Comparison of ENCODE assay signal across 8 cellular contexts in the genomic region with DNA sequence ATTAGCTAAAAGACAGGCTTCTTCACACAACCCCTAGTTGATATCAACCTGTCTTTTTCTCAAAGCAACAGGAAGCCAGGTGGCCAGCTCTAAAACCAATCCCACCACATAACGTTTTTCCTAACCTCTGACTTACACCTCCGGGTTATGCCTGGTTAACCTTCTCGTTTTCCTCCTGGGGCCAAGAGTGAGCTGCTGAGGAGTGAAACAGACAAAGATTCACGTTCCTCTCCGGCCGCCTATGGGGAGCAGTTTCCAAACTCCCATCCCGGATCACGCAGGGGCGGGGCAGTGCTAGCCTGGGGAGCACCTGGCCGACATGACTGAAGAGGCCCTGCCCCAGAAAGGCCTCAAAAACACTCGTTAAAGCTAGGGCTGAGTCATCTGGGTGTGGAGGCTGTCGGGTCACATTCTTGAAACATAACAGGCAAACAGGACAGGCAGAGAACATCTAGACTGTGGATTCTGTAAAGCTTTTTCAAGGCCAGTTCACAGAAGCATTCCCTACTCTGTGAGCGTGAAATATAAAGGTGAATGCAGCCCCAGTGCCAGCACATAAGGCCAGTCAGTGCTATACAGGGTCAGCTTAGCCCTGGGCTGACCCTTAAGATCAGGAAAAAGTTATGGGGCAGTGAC. TPM values are rescaled to one million over a fixed set of nuclear protein-coding genes. Genes with fewer than 3 reads are reported as not detected.
A peak's percentile ranks its signal among the peaks of the same experiment; 100 is the strongest.
DNase-seq lines count a peak whose midpoint lies in the region; ATAC-seq lines count a peak whose summit lies in the region.

No MANE protein-coding gene starts in this region.

- peak overlapping the region; percentile 92 for H2AFZ ChIP-seq in ACC112 (ENCODE audit: low read length, unreplicated experiment)

- no peaks in the 10 kb centered on the region for H3K27me3 ChIP-seq in ACC112 (ENCODE audit: insufficient read depth, low read length)
- H3K27me3 ChIP-seq in iPS-18a (ENCODE audit: control insufficient read depth, insufficient read depth, low read length), result no peaks in the 10 kb centered on the region

- H3K4me3 ChIP-seq in ACC112 (ENCODE audit: low read depth, low read length) (peak overlapping the region; percentile 70), iPS-18a (ENCODE audit: low read length) (no peak overlapping the region)

- H3K4me1 ChIP-seq in ACC112 (ENCODE audit: control insufficient read depth, insufficient read depth, low read length, unreplicated experiment) (peaks cover 53% of the 10 kb centered on the region), iPS-18a (ENCODE audit: control insufficient read depth, low read depth, low read length) (peaks cover 26% of the 10 kb centered on the region)

- in situ Hi-C loops in SK-MEL-5 (cut with HindIII; ENCODE audit: low pct_unique_long_range_greater_than_20kb, low sequenced_read_pairs), result no loop called here

- DNase-seq in SK-MEL-5 (ENCODE audit: low read depth, low spot score), result peak; percentile 55
- DNase-seq in amniotic stem cell (lab: John Stamatoyannopoulos, UW), result peak; percentile 57
- peak; percentile 18 to 29 for DNase-seq in stimulated activated CD4-positive, alpha-beta T cell treated with anti-CD3 and anti-CD28 coated beads, Interleukin-12 subunit alpha, Interleukin-12 subunit beta, amount 100 ng/mL, for 24 hours (ENCODE audit: low read depth in 2 of 2)
- DNase-seq in midbrain (lab: John Stamatoyannopoulos, UW), result no peak

- H3K36me3 ChIP-seq in ACC112 (ENCODE audit: insufficient read depth, low read length) (peaks cover 3% of the 10 kb centered on the region; the same call in 1 of the 2 replicates), iPS-18a (ENCODE audit: control insufficient read depth, low read depth, low read length) (no peaks in the 10 kb centered on the region)

- no peaks in the 10 kb centered on the region for H3K79me2 ChIP-seq in ACC112 (ENCODE audit: control insufficient read depth, insufficient read depth, low read length, unreplicated experiment)

- H3K9me3 ChIP-seq in iPS-18a (ENCODE audit: control insufficient read depth, low read depth, low read length), result no peaks in the 10 kb centered on the region

- peak overlapping the region; percentile 99 for H3K27ac ChIP-seq in ACC112 (ENCODE audit: low read depth, low read length)
- peak overlapping the region; percentile 40 for H3K27ac ChIP-seq in iPS-18a (ENCODE audit: low read length)

- peak overlapping the region; percentile 21 for H3K9ac ChIP-seq in iPS-18a (ENCODE audit: low read length)

- ATAC-seq in GM18873 (IDR thresholded peaks at IDR 0.05; ENCODE audit: low FRiP score, unreplicated experiment) (peak; percentile 29), HG03378 (IDR thresholded peaks at IDR 0.05; ENCODE audit: unreplicated experiment) (peak; percentile 37)

RNA-seq across cellular contexts. Expression of gene LGALS3, which starts 25.9 kb away (rescaled TPM):
- 2,048 and 2,147 TPM in 2 replicates for total RNA-seq in SK-MEL-5 (2014; rRNA removed; shearing (Covaris generic))
- 1,731 and 2,172 TPM in 2 replicates for polyA plus RNA-seq in SK-MEL-5 (2015; cell fraction: cytosol; rRNA removed)
- 829 and 918 TPM in 2 replicates for polyA plus RNA-seq in SK-MEL-5 (2015; cell fraction: nucleus; rRNA removed)

RNA-seq across cellular contexts. Expression of gene MAPK1IP1L, which starts 51.7 kb away (rescaled TPM):
- 55.1 and 56.4 TPM in 2 replicates for total RNA-seq in SK-MEL-5 (2014; rRNA removed; shearing (Covaris generic))
- polyA plus RNA-seq in SK-MEL-5 (2015; cell fraction: cytosol; rRNA removed), result 196 and 229 TPM in 2 replicates
- 73.7 and 81.6 TPM in 2 replicates for polyA plus RNA-seq in SK-MEL-5 (2015; cell fraction: nucleus; rRNA removed)
